1 cellular context compared by ENCODE assay signal in the genomic region with DNA sequence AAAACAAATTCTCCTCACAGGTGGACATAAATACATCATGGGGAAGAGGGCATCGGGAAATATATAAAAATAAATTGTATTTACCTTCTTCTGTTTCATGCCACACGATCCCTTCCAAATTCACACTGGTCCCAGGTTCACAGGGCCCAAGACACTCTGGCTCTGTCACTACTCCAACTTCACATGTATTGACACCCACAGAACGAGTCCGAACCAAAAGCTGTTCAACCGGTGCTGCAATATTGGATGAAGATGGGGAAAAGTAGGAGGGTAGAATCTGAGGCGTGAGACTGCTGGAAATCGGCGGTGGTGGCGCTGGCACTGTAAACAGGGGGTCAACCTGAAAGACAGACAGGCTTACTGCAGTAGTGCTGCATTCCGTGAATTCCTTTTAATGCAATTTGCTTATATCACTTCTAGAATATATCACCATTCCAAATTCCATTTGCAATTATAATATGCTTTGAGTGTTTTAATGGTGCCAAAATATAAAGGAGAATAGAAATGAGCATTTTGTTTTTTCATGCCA.
TF ChIP-seq lines count a peak whose summit lies in the region.

No MANE protein-coding gene starts in this region.

TF ChIP-seq in WTC11, 78 proteins besides CTCF, POLR2A, EP300 and RAD21 (continued from another document):
- TF ChIP-seq, protein P1, sequence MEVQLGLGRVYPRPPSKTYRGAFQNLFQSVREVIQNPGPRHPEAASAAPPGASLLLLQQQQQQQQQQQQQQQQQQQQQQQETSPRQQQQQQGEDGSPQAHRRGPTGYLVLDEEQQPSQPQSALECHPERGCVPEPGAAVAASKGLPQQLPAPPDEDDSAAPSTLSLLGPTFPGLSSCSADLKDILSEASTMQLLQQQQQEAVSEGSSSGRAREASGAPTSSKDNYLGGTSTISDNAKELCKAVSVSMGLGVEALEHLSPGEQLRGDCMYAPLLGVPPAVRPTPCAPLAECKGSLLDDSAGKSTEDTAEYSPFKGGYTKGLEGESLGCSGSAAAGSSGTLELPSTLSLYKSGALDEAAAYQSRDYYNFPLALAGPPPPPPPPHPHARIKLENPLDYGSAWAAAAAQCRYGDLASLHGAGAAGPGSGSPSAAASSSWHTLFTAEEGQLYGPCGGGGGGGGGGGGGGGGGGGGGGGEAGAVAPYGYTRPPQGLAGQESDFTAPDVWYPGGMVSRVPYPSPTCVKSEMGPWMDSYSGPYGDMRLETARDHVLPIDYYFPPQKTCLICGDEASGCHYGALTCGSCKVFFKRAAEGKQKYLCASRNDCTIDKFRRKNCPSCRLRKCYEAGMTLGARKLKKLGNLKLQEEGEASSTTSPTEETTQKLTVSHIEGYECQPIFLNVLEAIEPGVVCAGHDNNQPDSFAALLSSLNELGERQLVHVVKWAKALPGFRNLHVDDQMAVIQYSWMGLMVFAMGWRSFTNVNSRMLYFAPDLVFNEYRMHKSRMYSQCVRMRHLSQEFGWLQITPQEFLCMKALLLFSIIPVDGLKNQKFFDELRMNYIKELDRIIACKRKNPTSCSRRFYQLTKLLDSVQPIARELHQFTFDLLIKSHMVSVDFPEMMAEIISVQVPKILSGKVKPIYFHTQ (CRISPR knock-in tag; IDR thresholded peaks at IDR 0.05), result no peak
- TF ChIP-seq, protein P2, sequence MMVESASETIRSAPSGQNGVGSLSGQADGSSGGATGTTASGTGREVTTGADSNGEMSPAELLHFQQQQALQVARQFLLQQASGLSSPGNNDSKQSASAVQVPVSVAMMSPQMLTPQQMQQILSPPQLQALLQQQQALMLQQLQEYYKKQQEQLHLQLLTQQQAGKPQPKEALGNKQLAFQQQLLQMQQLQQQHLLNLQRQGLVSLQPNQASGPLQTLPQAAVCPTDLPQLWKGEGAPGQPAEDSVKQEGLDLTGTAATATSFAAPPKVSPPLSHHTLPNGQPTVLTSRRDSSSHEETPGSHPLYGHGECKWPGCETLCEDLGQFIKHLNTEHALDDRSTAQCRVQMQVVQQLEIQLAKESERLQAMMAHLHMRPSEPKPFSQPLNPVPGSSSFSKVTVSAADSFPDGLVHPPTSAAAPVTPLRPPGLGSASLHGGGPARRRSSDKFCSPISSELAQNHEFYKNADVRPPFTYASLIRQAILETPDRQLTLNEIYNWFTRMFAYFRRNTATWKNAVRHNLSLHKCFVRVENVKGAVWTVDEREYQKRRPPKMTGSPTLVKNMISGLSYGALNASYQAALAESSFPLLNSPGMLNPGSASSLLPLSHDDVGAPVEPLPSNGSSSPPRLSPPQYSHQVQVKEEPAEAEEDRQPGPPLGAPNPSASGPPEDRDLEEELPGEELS (CRISPR knock-in tag; IDR thresholded peaks at IDR 0.05), result no peak
- TF ChIP-seq, protein P3, sequence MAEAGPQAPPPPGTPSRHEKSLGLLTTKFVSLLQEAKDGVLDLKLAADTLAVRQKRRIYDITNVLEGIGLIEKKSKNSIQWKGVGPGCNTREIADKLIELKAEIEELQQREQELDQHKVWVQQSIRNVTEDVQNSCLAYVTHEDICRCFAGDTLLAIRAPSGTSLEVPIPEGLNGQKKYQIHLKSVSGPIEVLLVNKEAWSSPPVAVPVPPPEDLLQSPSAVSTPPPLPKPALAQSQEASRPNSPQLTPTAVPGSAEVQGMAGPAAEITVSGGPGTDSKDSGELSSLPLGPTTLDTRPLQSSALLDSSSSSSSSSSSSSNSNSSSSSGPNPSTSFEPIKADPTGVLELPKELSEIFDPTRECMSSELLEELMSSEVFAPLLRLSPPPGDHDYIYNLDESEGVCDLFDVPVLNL (CRISPR knock-in tag; IDR thresholded peaks at IDR 0.05; ENCODE audit: borderline replicate concordance, low read depth), result no peak
- TF ChIP-seq, protein P4, sequence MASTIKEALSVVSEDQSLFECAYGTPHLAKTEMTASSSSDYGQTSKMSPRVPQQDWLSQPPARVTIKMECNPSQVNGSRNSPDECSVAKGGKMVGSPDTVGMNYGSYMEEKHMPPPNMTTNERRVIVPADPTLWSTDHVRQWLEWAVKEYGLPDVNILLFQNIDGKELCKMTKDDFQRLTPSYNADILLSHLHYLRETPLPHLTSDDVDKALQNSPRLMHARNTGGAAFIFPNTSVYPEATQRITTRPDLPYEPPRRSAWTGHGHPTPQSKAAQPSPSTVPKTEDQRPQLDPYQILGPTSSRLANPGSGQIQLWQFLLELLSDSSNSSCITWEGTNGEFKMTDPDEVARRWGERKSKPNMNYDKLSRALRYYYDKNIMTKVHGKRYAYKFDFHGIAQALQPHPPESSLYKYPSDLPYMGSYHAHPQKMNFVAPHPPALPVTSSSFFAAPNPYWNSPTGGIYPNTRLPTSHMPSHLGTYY (CRISPR knock-in tag; IDR thresholded peaks at IDR 0.05), result no peak
- no peak for TF ChIP-seq ZNF423 (CRISPR knock-in tag; IDR thresholded peaks at IDR 0.05)
- TF ChIP-seq, protein P5, sequence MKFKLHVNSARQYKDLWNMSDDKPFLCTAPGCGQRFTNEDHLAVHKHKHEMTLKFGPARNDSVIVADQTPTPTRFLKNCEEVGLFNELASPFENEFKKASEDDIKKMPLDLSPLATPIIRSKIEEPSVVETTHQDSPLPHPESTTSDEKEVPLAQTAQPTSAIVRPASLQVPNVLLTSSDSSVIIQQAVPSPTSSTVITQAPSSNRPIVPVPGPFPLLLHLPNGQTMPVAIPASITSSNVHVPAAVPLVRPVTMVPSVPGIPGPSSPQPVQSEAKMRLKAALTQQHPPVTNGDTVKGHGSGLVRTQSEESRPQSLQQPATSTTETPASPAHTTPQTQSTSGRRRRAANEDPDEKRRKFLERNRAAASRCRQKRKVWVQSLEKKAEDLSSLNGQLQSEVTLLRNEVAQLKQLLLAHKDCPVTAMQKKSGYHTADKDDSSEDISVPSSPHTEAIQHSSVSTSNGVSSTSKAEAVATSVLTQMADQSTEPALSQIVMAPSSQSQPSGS (CRISPR knock-in tag; IDR thresholded peaks at IDR 0.05; ENCODE audit: borderline replicate concordance, low read depth), result no peak
- TF ChIP-seq, protein P6, sequence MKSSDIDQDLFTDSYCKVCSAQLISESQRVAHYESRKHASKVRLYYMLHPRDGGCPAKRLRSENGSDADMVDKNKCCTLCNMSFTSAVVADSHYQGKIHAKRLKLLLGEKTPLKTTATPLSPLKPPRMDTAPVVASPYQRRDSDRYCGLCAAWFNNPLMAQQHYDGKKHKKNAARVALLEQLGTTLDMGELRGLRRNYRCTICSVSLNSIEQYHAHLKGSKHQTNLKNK (CRISPR knock-in tag; IDR thresholded peaks at IDR 0.05), result no peak
- TF ChIP-seq FOXK1 (CRISPR knock-in tag; IDR thresholded peaks at IDR 0.05), result no peak
